In genomic region chr1:154736840-154737239, GRCh38 we compare ENCODE assay signal across 12 cellular contexts.
DNase-seq lines count a peak whose midpoint lies in the region; TF ChIP-seq lines count a peak whose summit lies in the region.
"Had no signal": no experiment of that assay in that cellular context is flagged by ENCODE, and none has a peak within 500 bp of the region (broad histone marks: within the 10 kb centered on the region; RNA-seq: fewer than 3 reads in every experiment).

No MANE protein-coding gene starts in this region.

- H3K27me3 Mint-ChIP-seq in nephron progenitor cell (ENCODE audit: low read depth, poor library complexity): peaks cover 23% of the 10 kb centered on the region

- no peaks in the 10 kb centered on the region for H3K79me2 ChIP-seq in trophoblast cell (ENCODE audit: control insufficient read depth, insufficient read depth, low read length, poor library complexity)

- peaks cover 10% of the 10 kb centered on the region for H3K4me1 Mint-ChIP-seq in nephron progenitor cell
- H3K4me1 Mint-ChIP-seq: CD4-positive, CD25-positive, alpha-beta regulatory T cell had no signal

- H3K4me3 Mint-ChIP-seq in nephron progenitor cell: no peak overlapping the region
- H3K4me3 Mint-ChIP-seq: CD4-positive, CD25-positive, alpha-beta regulatory T cell had no signal

- H3K18ac ChIP-seq in trophoblast cell (ENCODE audit: low read length): no peak overlapping the region

- H3K36me3 Mint-ChIP-seq in nephron progenitor cell (ENCODE audit: low read depth): peaks cover 8% of the 10 kb centered on the region
- H3K36me3 Mint-ChIP-seq: CD4-positive, CD25-positive, alpha-beta regulatory T cell had no signal

- no CpG with 5 or more reads among the region's 6 CpGs for WGBS in trophoblast cell (ENCODE audit: extremely low coverage, insufficient coverage, insufficient read length)

- no peaks in the 10 kb centered on the region for H3K79me1 ChIP-seq in trophoblast cell (ENCODE audit: low read length)

- no peak overlapping the region for H3K27ac ChIP-seq in trophoblast cell (ENCODE audit: low read depth, low read length)
- H3K27ac ChIP-seq: psoas muscle, tibial nerve had no signal

- no peak overlapping the region for H2AFZ ChIP-seq in trophoblast cell (ENCODE audit: insufficient read depth, low read length, poor library complexity)

- peaks cover 13% of the 10 kb centered on the region for H3K9me3 Mint-ChIP-seq in nephron progenitor cell
- H3K9me3 Mint-ChIP-seq: CD4-positive, CD25-positive, alpha-beta regulatory T cell had no signal

- H4K12ac ChIP-seq in trophoblast cell (ENCODE audit: low read depth, low read length): no peak overlapping the region

- no peak overlapping the region for H3K9ac ChIP-seq in trophoblast cell (ENCODE audit: low read length)

- H3K36me3 ChIP-seq in trophoblast cell (ENCODE audit: control insufficient read depth in 1 of 2, insufficient read depth in 2 of 2, low read length in 2 of 2): no peaks in the 10 kb centered on the region
- H3K36me3 ChIP-seq: tibial nerve had no signal

- no peak overlapping the region for H4K8ac ChIP-seq in trophoblast cell (ENCODE audit: low read depth, low read length)

- no peak overlapping the region for H3K14ac ChIP-seq in trophoblast cell (ENCODE audit: low read length)

- no peak for TF ChIP-seq CTCF in nephron progenitor cell (IDR thresholded peaks at IDR 0.05)

- no peak overlapping the region for H3K4ac ChIP-seq in trophoblast cell (ENCODE audit: low read depth, low read length)

- H4K91ac ChIP-seq in trophoblast cell (ENCODE audit: low read depth, low read length): no peak overlapping the region

- no peak overlapping the region for H3K23ac ChIP-seq in trophoblast cell (ENCODE audit: low read length)

- H3K9me3 ChIP-seq in trophoblast cell (ENCODE audit: insufficient read depth, low read depth, low read length): peaks cover 3% of the 10 kb centered on the region
- H3K9me3 ChIP-seq: psoas muscle had no signal

- H2BK12ac ChIP-seq in trophoblast cell (ENCODE audit: low read length): no peak overlapping the region

- no peak overlapping the region for H2BK120ac ChIP-seq in trophoblast cell (ENCODE audit: insufficient read depth, low read length, poor library complexity)

- peak; percentile 44 to 45 for DNase-seq in activated CD4-positive, alpha-beta T cell treated with anti-CD3 and anti-CD28 coated beads for 24 hours (ENCODE audit: low read depth in 2 of 2)
- DNase-seq in activated CD4-positive, alpha-beta T cell treated with anti-CD3 and anti-CD28 coated beads for 1 hour: no peak
- DNase-seq in RKO (ENCODE audit: low spot score): peak; percentile 78
- peak; percentile 39 for DNase-seq in dermis blood vessel endothelial cell
- peak in 2 of 3 experiments; percentile 35 to 63 for DNase-seq in stimulated activated CD4-positive, alpha-beta T cell treated with anti-CD3 and anti-CD28 coated beads, TNF-alpha, amount 100 ng/mL, for 24 hours (ENCODE audit: low read depth in 3 of 3)
- DNase-seq in nephron progenitor cell: no peak
- DNase-seq in effector CD8-positive, alpha-beta T cell (lab: John Stamatoyannopoulos, UW): no peak
- no peak for DNase-seq in trophoblast cell
- DNase-seq: amniotic stem cell, psoas muscle had no signal

- H3K4me2 ChIP-seq in trophoblast cell (ENCODE audit: low read length): no peak overlapping the region

- H3K4me1 ChIP-seq in trophoblast cell (ENCODE audit: control insufficient read depth in 1 of 2, insufficient read depth in 2 of 2, low read length in 2 of 2): no peaks in the 10 kb centered on the region
- H3K4me1 ChIP-seq: tibial nerve had no signal

- H2BK5ac ChIP-seq in trophoblast cell (ENCODE audit: low read depth, low read length, poor library complexity): no peak overlapping the region

- no peak overlapping the region for H2AK5ac ChIP-seq in trophoblast cell (ENCODE audit: low read length)

- no peak overlapping the region for H3K27ac Mint-ChIP-seq in nephron progenitor cell
- H3K27ac Mint-ChIP-seq: CD4-positive, CD25-positive, alpha-beta regulatory T cell had no signal

- H3K4me3 ChIP-seq in trophoblast cell (ENCODE audit: low read depth, low read length): no peak overlapping the region
- H3K4me3 ChIP-seq: psoas muscle, tibial nerve had no signal

- no peaks in the 10 kb centered on the region for H3K27me3 ChIP-seq in trophoblast cell (ENCODE audit: insufficient read depth, low read length)

Comparison
In these comparisons a context has a peak if more than half of its experiments do, and no peak if none do; other contexts are left out.
1. DNase-seq: peak in activated CD4-positive, alpha-beta T cell treated with anti-CD3 and anti-CD28 coated beads for 24 hours (2 of 2), RKO (single experiment), dermis blood vessel endothelial cell (single experiment) and stimulated activated CD4-positive, alpha-beta T cell treated with anti-CD3 and anti-CD28 coated beads, TNF-alpha, amount 100 ng/mL, for 24 hours (2 of 3); none in activated CD4-positive, alpha-beta T cell treated with anti-CD3 and anti-CD28 coated beads for 1 hour (single experiment), nephron progenitor cell (single experiment), effector CD8-positive, alpha-beta T cell (single experiment) and trophoblast cell (0 of 2).